Comparison of ENCODE assay signal across 1 cellular context in the genomic region with DNA sequence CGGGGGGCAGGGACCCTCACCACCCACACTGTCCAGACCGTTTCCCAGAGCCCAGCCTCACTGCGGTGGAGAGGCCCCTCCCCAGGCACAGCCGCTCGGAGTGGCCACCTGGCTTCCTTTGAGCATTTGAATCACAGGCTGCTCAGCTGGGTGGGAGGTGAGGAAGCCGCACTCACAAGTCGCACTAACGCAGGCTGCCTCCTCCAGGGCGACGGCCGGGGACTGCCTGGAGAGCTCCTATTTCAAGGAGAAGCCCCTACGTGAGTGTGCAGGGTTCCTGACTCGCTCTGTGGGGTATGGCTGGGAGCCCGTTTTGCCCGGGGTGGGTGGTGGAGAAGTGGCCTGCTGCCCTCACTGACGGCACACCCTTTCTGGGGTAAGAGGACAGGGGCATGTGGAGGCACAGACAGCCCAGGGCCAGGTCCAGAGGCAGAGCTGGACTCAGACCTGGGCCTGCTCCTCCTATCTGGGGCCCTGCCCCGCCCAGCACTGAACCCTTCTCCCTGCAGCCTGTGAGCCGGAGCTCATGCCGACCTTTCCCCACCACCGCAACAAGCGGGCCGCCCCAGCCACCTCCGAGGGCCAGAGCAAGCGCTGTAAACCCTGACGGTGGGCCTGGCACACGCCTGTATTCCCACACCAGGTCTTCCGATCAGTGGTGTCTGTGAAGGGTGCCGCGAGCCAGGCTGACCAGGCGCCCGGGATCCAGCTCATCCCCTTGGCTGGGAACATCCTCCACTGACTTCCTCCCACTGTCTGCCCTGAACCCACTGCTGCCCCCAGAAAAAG.
A peak's percentile ranks its signal among the peaks of the same experiment; 100 is the strongest.
TF ChIP-seq lines count a peak whose summit lies in the region.

No MANE protein-coding gene starts in this region.

TF ChIP-seq in HepG2, 621 proteins besides CTCF, POLR2A, EP300 and RAD21 (continued from another document):
- TF ChIP-seq GFI1 (CRISPR knock-in tag; IDR thresholded peaks at IDR 0.05; ENCODE audit: borderline replicate concordance) (peak; percentile 33; the same call in 1 of the 2 replicates), PRMT3 (CRISPR knock-in tag; IDR thresholded peaks at IDR 0.05; ENCODE audit: borderline replicate concordance, low read depth) (peak; percentile 49; the same call in 1 of the 2 replicates), NFKB2 (CRISPR knock-in tag; IDR thresholded peaks at IDR 0.05; ENCODE audit: borderline replicate concordance) (peak; percentile 59; the same call in 1 of the 2 replicates), BCL6 (CRISPR knock-in tag; IDR thresholded peaks at IDR 0.05) (no peak; the same call in 1 of the 2 replicates), HNRNPL (IDR thresholded peaks at IDR 0.05; ENCODE audit: low read depth, low read length) (peak; percentile 49), KAT2B (IDR thresholded peaks at IDR 0.05; ENCODE audit: borderline replicate concordance, low read depth, low read length) (no peak), NCOA5 (CRISPR knock-in tag; IDR thresholded peaks at IDR 0.05) (0 out of 2 replicates have a peak, but pooled peaks have one; percentile 40), TBL1XR1 (IDR thresholded peaks at IDR 0.05; ENCODE audit: borderline replicate concordance, low read length, partially characterized antibody) (no peak), SMAD1 (CRISPR knock-in tag; IDR thresholded peaks at IDR 0.05; ENCODE audit: borderline replicate concordance, low read depth) (0 out of 2 replicates have a peak, but pooled peaks have one; percentile 77), PCBP1 (IDR thresholded peaks at IDR 0.05; ENCODE audit: borderline replicate concordance, low read depth, low read length) (peak; percentile 42; the same call in 1 of the 2 replicates), DMAP1 (CRISPR knock-in tag; IDR thresholded peaks at IDR 0.05) (0 out of 2 replicates have a peak, but pooled peaks have one; percentile 23), ASH2L (IDR thresholded peaks at IDR 0.05; ENCODE audit: insufficient read length, low read depth, low read length) (peak; percentile 28), ZNF607 (CRISPR knock-in tag; IDR thresholded peaks at IDR 0.05; ENCODE audit: borderline replicate concordance) (peak; percentile 77; the same call in 1 of the 2 replicates), SNAI1 (CRISPR knock-in tag; IDR thresholded peaks at IDR 0.05; ENCODE audit: borderline replicate concordance) (peak; percentile 86; the same call in 1 of the 2 replicates), ZFP91 (CRISPR knock-in tag; IDR thresholded peaks at IDR 0.05; ENCODE audit: borderline replicate concordance) (peak; percentile 89), ZNF724P (CRISPR knock-in tag; IDR thresholded peaks at IDR 0.05; ENCODE audit: borderline replicate concordance) (0 out of 2 replicates have a peak, but pooled peaks have one; percentile 73), ZNF747 (CRISPR knock-in tag; IDR thresholded peaks at IDR 0.05; ENCODE audit: borderline replicate concordance) (peak; percentile 66; the same call in 1 of the 2 replicates), ERF (CRISPR knock-in tag; IDR thresholded peaks at IDR 0.05) (peak; percentile 62), THYN1 (CRISPR knock-in tag; IDR thresholded peaks at IDR 0.05; ENCODE audit: borderline replicate concordance, low read depth) (no peak), ZBTB34 (CRISPR knock-in tag; IDR thresholded peaks at IDR 0.05) (peak; percentile 64; the same call in 1 of the 2 replicates), TOE1 (CRISPR knock-in tag; IDR thresholded peaks at IDR 0.05) (no peak; the same call in 1 of the 2 replicates), BRD4 (CRISPR knock-in tag; IDR thresholded peaks at IDR 0.05) (no peak), SMARCE1 (IDR thresholded peaks at IDR 0.05; ENCODE audit: borderline replicate concordance) (no peak), KDM5B (CRISPR knock-in tag; IDR thresholded peaks at IDR 0.05; ENCODE audit: borderline replicate concordance) (peak; percentile 93), MEIS2 (CRISPR knock-in tag; IDR thresholded peaks at IDR 0.05) (0 out of 2 replicates have a peak, but pooled peaks have one; percentile 2), DNMT3B (CRISPR knock-in tag; conservative IDR thresholded peaks at IDR 0.05) (no peak), ZNF180 (CRISPR knock-in tag; IDR thresholded peaks at IDR 0.05; ENCODE audit: borderline replicate concordance, low read depth) (0 out of 2 replicates have a peak, but pooled peaks have one; percentile 22), RBM39 (IDR thresholded peaks at IDR 0.05; ENCODE audit: low read depth, low read length, poor library complexity, severe bottlenecking) (peak; percentile 62), TAF15 (IDR thresholded peaks at IDR 0.05; ENCODE audit: low read depth, low read length, poor library complexity, severe bottlenecking) (peak; percentile 42), ZSCAN21 (CRISPR knock-in tag; IDR thresholded peaks at IDR 0.05; ENCODE audit: borderline replicate concordance) (no peak; the same call in 1 of the 2 replicates), ZC3H13 (CRISPR knock-in tag; IDR thresholded peaks at IDR 0.05) (peak; percentile 94), RBFOX2 (IDR thresholded peaks at IDR 0.05; ENCODE audit: low read depth, low read length) (no peak; the same call in none of the 2 replicates), KDM6A (CRISPR knock-in tag; IDR thresholded peaks at IDR 0.05; ENCODE audit: low read depth) (no peak), ZNF792 (CRISPR knock-in tag; IDR thresholded peaks at IDR 0.05) (no peak), ZNF781 (CRISPR knock-in tag; IDR thresholded peaks at IDR 0.05; ENCODE audit: borderline replicate concordance, not compliant biosample characterization) (peak; percentile 32), HIVEP1 (CRISPR knock-in tag; IDR thresholded peaks at IDR 0.05) (peak; percentile 40; the same call in 1 of the 2 replicates), ZNF101 (CRISPR knock-in tag; IDR thresholded peaks at IDR 0.05; ENCODE audit: borderline replicate concordance, low read depth) (no peak), SP5 (CRISPR knock-in tag; IDR thresholded peaks at IDR 0.05; ENCODE audit: borderline replicate concordance, low read depth) (peak; percentile 93), FIP1L1 (IDR thresholded peaks at IDR 0.05; ENCODE audit: borderline replicate concordance, insufficient read depth, low read depth, low read length) (no peak; the same call in 1 of the 2 replicates), KDM5A (IDR thresholded peaks at IDR 0.05; ENCODE audit: borderline replicate concordance, low read length) (no peak), ZMYM3 (CRISPR knock-in tag; IDR thresholded peaks at IDR 0.05) (peak; percentile 66; the same call in 1 of the 2 replicates), ZNF687 (CRISPR knock-in tag; IDR thresholded peaks at IDR 0.05) (peak; percentile 96), ZNF703 (CRISPR knock-in tag; IDR thresholded peaks at IDR 0.05; ENCODE audit: borderline replicate concordance) (0 out of 2 replicates have a peak, but pooled peaks have one; percentile 27)
- TF ChIP-seq, protein P1, sequence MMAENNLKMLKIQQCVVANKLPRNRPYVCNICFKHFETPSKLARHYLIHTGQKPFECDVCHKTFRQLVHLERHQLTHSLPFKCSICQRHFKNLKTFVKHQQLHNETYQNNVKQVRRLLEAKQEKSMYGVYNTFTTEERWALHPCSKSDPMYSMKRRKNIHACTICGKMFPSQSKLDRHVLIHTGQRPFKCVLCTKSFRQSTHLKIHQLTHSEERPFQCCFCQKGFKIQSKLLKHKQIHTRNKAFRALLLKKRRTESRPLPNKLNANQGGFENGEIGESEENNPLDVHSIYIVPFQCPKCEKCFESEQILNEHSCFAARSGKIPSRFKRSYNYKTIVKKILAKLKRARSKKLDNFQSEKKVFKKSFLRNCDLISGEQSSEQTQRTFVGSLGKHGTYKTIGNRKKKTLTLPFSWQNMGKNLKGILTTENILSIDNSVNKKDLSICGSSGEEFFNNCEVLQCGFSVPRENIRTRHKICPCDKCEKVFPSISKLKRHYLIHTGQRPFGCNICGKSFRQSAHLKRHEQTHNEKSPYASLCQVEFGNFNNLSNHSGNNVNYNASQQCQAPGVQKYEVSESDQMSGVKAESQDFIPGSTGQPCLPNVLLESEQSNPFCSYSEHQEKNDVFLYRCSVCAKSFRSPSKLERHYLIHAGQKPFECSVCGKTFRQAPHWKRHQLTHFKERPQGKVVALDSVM (CRISPR knock-in tag; IDR thresholded peaks at IDR 0.05): peak; percentile 52; the same call in 1 of the 2 replicates
- TF ChIP-seq, protein P2, sequence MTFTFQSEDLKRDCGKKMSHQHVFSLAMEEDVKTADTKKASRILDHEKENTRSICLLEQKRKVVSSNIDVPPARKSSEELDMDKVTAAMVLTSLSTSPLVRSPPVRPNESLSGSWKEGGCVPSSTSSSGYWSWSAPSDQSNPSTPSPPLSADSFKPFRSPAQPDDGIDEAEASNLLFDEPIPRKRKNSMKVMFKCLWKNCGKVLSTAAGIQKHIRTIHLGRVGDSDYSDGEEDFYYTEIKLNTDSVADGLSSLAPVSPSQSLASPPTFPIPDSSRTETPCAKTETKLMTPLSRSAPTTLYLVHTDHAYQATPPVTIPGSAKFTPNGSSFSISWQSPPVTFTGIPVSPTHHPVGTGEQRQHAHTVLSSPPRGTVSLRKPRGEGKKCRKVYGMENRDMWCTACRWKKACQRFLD (CRISPR knock-in tag; IDR thresholded peaks at IDR 0.05; ENCODE audit: borderline replicate concordance): peak; percentile 78; the same call in 1 of the 2 replicates
